ENCODE assay signal across 16 cellular contexts in genomic region chr3:133455960-133456359, GRCh38. TPM values are rescaled to one million over a fixed set of nuclear protein-coding genes. Genes with fewer than 3 reads are reported as not detected.
"Had no signal": no experiment of that assay in that cellular context is flagged by ENCODE, and none has a peak within 500 bp of the region (broad histone marks: within the 10 kb centered on the region; RNA-seq: fewer than 3 reads in every experiment).

No MANE protein-coding gene starts in this region.

- ATAC-seq: heart right ventricle, left ventricle myocardium superior, WTC11 had no signal

- H3K79me2 ChIP-seq: parathyroid adenoma had no signal

- H3K36me3 ChIP-seq: heart right ventricle had no signal

- H3K4me3 ChIP-seq: heart right ventricle had no signal

- H3K9me3 Mint-ChIP-seq: activated T-helper 1 cell treated with anti-CD3 and anti-CD28 coated beads, Interleukin-12 subunit alpha, Interleukin-12 subunit beta, Interleukin-2, Interleukin-4 antibody, amounts not matched to agents 30 ng/mL and 10 ng/mL and 1 ng/mL, durations not matched to agents 14 hours and 24 hours and 36 hours; T-helper 2 cell treated with Interferon-gamma antibody and Interleukin-4, amounts not matched to agents 5 μg/mL and 100 μg/mL, for 36 hours; WTC11 had no signal

- H3K27me3 ChIP-seq: heart right ventricle had no signal

- H3K4me3 Mint-ChIP-seq: activated T-helper 1 cell treated with anti-CD3 and anti-CD28 coated beads, Interleukin-12 subunit alpha, Interleukin-12 subunit beta, Interleukin-2, Interleukin-4 antibody, amounts not matched to agents 30 ng/mL and 10 ng/mL and 1 ng/mL, durations not matched to agents 14 hours and 24 hours and 36 hours; T-helper 2 cell treated with Interferon-gamma antibody and Interleukin-4, amounts not matched to agents 5 μg/mL and 100 μg/mL, for 36 hours; WTC11 had no signal

- DNase-seq: activated CD4-positive, alpha-beta T cell treated with anti-CD3 and anti-CD28 coated beads for 48 hours; activated naive CD4-positive, alpha-beta T cell; aorta; heart right ventricle; kidney; left ventricle myocardium superior; mesendoderm; retina; SW 1271 had no signal

- H3K36me3 Mint-ChIP-seq: WTC11 had no signal

- H3K27ac ChIP-seq: heart right ventricle, parathyroid adenoma had no signal

- H3K9ac ChIP-seq: parathyroid adenoma had no signal

- H3K27ac Mint-ChIP-seq: activated T-helper 1 cell treated with anti-CD3 and anti-CD28 coated beads, Interleukin-12 subunit alpha, Interleukin-12 subunit beta, Interleukin-2, Interleukin-4 antibody, amounts not matched to agents 30 ng/mL and 10 ng/mL and 1 ng/mL, durations not matched to agents 14 hours and 24 hours and 36 hours; T-helper 2 cell treated with Interferon-gamma antibody and Interleukin-4, amounts not matched to agents 5 μg/mL and 100 μg/mL, for 36 hours; WTC11 had no signal

- H3K9me3 ChIP-seq: heart right ventricle had no signal

RNA-seq across cellular contexts. Expression of gene BFSP2, which starts 56.1 kb away (rescaled TPM):
- total RNA-seq: activated T-helper 1 cell treated with anti-CD3 and anti-CD28 coated beads, Interleukin-12 subunit alpha, Interleukin-12 subunit beta, Interleukin-2, Interleukin-4 antibody, amounts not matched to agents 30 ng/mL and 10 ng/mL and 1 ng/mL, durations not matched to agents 14 hours and 24 hours and 36 hours; aorta; endothelial cell of umbilical vein; frontal cortex; heart right ventricle; left ventricle myocardium superior; WTC11 had no signal
- polyA plus RNA-seq: aorta, endothelial cell of umbilical vein, neural cell had no signal
